ENCODE assay signal across 28 cellular contexts in genomic region chr11:117629146-117629545, GRCh38.
"Had no signal": no experiment of that assay in that cellular context is flagged by ENCODE, and none has a peak within 500 bp of the region (broad histone marks: within the 10 kb centered on the region; RNA-seq: fewer than 3 reads in every experiment).

No MANE protein-coding gene starts in this region.

- DNase-seq: activated CD4-positive, alpha-beta memory T cell treated with anti-CD3 and anti-CD28 coated beads, Interleukin-2, amount 10 ng/mL, durations not matched to agents 7 days and 5 days; activated CD4-positive, alpha-beta T cell treated with anti-CD3 and anti-CD28 coated beads for 1 hour; activated CD4-positive, alpha-beta T cell treated with anti-CD3 and anti-CD28 coated beads for 4 hours; activated CD4-positive, alpha-beta T cell treated with anti-CD3 and anti-CD28 coated beads, Interleukin-2, amount 10 ng/mL, durations not matched to agents 7 days and 5 days; activated CD4-positive, alpha-beta T cell treated with anti-CD3 and anti-CD28 coated beads, Interleukin-2, amount 50 U/mL, for 4 hours; activated effector memory CD4-positive, alpha-beta T cell treated with Interleukin-2 at 50 U/mL for 16 hours; activated naive CD4-positive, alpha-beta T cell treated with anti-CD3 and anti-CD28 coated beads for 36 hours; activated naive CD8-positive, alpha-beta T cell treated with anti-CD3 and anti-CD28 coated beads for 36 hours; activated naive CD8-positive, alpha-beta T cell treated with anti-CD3 and anti-CD28 coated beads, Interleukin-2, amount 50 U/mL, for 24 hours; activated T-cell treated with anti-CD3 and anti-CD28 coated beads, Interleukin-2, amount 50 U/mL, for 4 hours; adrenal gland; amygdala; aorta; body of pancreas; caudate nucleus; cortex of kidney; dermis blood vessel endothelial cell; effector CD8-positive, alpha-beta T cell; esophagus squamous epithelium; T-helper 1 cell; T-helper 17 cell; T1000 had no signal

- H3K27me3 ChIP-seq: adrenal gland, body of pancreas had no signal

- H3K27ac ChIP-seq: adrenal gland, body of pancreas, epithelial cell of prostate, esophagus squamous epithelium, VCaP had no signal

- H3K4me3 ChIP-seq: adrenal gland, body of pancreas, esophagus squamous epithelium had no signal

- H3K4me1 ChIP-seq: adrenal gland, body of pancreas, esophagus squamous epithelium had no signal

- H3K9me3 ChIP-seq: adrenal gland, body of pancreas, esophagus squamous epithelium had no signal

- FAIRE-seq: colon, endometrium, endothelial cell of umbilical vein, frontal cortex had no signal

- H3K36me3 ChIP-seq: adrenal gland, esophagus squamous epithelium had no signal
